16 cellular contexts compared by ENCODE assay signal in genomic region chr2:73894877-73895276, GRCh38. TPM values are rescaled to one million over a fixed set of nuclear protein-coding genes. Genes with fewer than 3 reads are reported as not detected.
DNase-seq lines count a peak whose midpoint lies in the region; ATAC-seq and TF ChIP-seq lines count a peak whose summit lies in the region.
"Had no signal": no experiment of that assay in that cellular context is flagged by ENCODE, and none has a peak within 500 bp of the region (broad histone marks: within the 10 kb centered on the region; RNA-seq: fewer than 3 reads in every experiment).

No MANE protein-coding gene starts in this region.

- dilution Hi-C loops in IMR-90 (cut with HindIII; ENCODE audit: low sequenced_read_pairs, unreplicated experiment): no loop called here

- no peaks in the 10 kb centered on the region for H3K36me3 Mint-ChIP-seq in activated T-helper 17 cell treated with anti-CD3 and anti-CD28 coated beads, Interleukin-2, amount 50 U/mL, for 72 hours (ENCODE audit: low read depth)

- peak overlapping the region; percentile 21 for H2AK9ac ChIP-seq in IMR-90 (replicated peaks; ENCODE audit: low read depth, low read length, poor library complexity)

- no peak overlapping the region for H3K18ac ChIP-seq in IMR-90 (ENCODE audit: low read depth, low read length)

- WGBS in IMR-90 (ENCODE audit: extremely low coverage in 2 of 2, insufficient read length in 1 of 2), 2 experiments: 82% methylated on average over 5 of the region's 6 CpGs; no CpG with 5 or more reads in 1 of the 2 experiments
- WGBS in thymus: 81% methylated on average over 6 of the region's 6 CpGs

- ATAC-seq in IMR-90 (ENCODE audit: low read depth): no peak
- ATAC-seq in activated T-helper 17 cell treated with anti-CD3 and anti-CD28 coated beads, Interleukin-2, amount 50 U/mL, for 72 hours (replicated peaks): no peak
- no peak for ATAC-seq in HG02642 (IDR thresholded peaks at IDR 0.05; ENCODE audit: poor library complexity, unreplicated experiment)

- POLR2A ChIA-PET in IMR-90 (lab: Charles Lee; ENCODE audit: unreplicated experiment): interaction anchor here (0.6 kb wide), 1 partner anchor 218 kb away, joined by 12 read pairs; no protein-coding TSS in a partner anchor

- peak overlapping the region; percentile 54 for H3K4me3 Mint-ChIP-seq in activated T-helper 17 cell treated with anti-CD3 and anti-CD28 coated beads, Interleukin-2, amount 50 U/mL, for 72 hours
- H3K4me3 Mint-ChIP-seq: H9 had no signal

- TF ChIP-seq CTCF in IMR-90 (conservative IDR thresholded peaks at IDR 0.05; ENCODE audit: low read depth, low read length): no peak

- H3K4me2 ChIP-seq in IMR-90 (ENCODE audit: low read depth, low read length): peak overlapping the region; percentile 73
- H3K4me2 ChIP-seq: hepatocyte had no signal

- H3K23ac ChIP-seq in IMR-90 (ENCODE audit: low read depth, low read length): no peak overlapping the region

- TF ChIP-seq POLR2A in IMR-90 (IDR thresholded peaks at IDR 0.05; ENCODE audit: low read depth, low read length): no peak

- in situ Hi-C loops in IMR-90 (cut with MboI; ENCODE audit: low sequenced_read_pairs): no loop called here

- BruUV-seq in IMR-90 (replicated peaks; lab: Mats Ljungman, UMichigan): no TSS peak

- no peak overlapping the region for H4K8ac ChIP-seq in IMR-90 (ENCODE audit: low read depth in 2 of 2, low read length in 2 of 2)

- intact Hi-C loops in IMR-90 (cut with micrococcal nuclease): loop anchor here (2.0 kb wide), 1 partner anchor 66 kb away; the partner anchor contains the start of gene STAMBP

- H3K79me1 ChIP-seq in IMR-90 (ENCODE audit: low read depth in 1 of 2, low read length in 2 of 2): peaks cover 14 to 79% of the 10 kb centered on the region in 2 experiments; a peak in 3 of 4 replicates

- H3K9me1 ChIP-seq in IMR-90 (ENCODE audit: insufficient read depth, low read length): peaks cover 48% of the 10 kb centered on the region

- no peak overlapping the region for H4K91ac ChIP-seq in IMR-90 (ENCODE audit: insufficient read depth, low read depth, low read length)

- H3K4me3 ChIP-seq in IMR-90 (ENCODE audit: insufficient read depth, low read depth, low read length) (peak overlapping the region; percentile 77), muscle layer of duodenum (ENCODE audit: low read depth in 1 of 2, low read length in 2 of 2) (peak overlapping the region; percentile 63 to 87), thymus (ENCODE audit: low read length) (no peak overlapping the region)
- H3K4me3 ChIP-seq: hepatocyte had no signal

- H3K36me3 ChIP-seq in IMR-90 (ENCODE audit: control insufficient read depth, insufficient read depth, low read length) (peaks cover 15% of the 10 kb centered on the region), muscle layer of duodenum (ENCODE audit: control insufficient read depth in 1 of 2, insufficient read depth in 2 of 2, low read length in 2 of 2) (peaks cover 3 to 18% of the 10 kb centered on the region in 2 donors), thymus (ENCODE audit: control insufficient read depth, insufficient read depth) (no peaks in the 10 kb centered on the region)

- peak overlapping the region; percentile 95 for H3K9ac ChIP-seq in IMR-90 (ENCODE audit: low read depth, low read length)

- no peak overlapping the region for H2BK15ac ChIP-seq in IMR-90 (ENCODE audit: low read depth, low read length)

- no peak overlapping the region for H3K56ac ChIP-seq in IMR-90 (ENCODE audit: extremely low read depth, insufficient read depth, low read length)

- no peak overlapping the region for H2BK20ac ChIP-seq in IMR-90 (ENCODE audit: low read depth, low read length)

- H3K27ac ChIP-seq in IMR-90 (ENCODE audit: insufficient read depth, low read length): peak overlapping the region; percentile 97
- peak overlapping the region; percentile 97 for H3K27ac ChIP-seq in muscle layer of duodenum (ENCODE audit: low read length)
- H3K27ac ChIP-seq in thymus (ENCODE audit: low read depth): peak overlapping the region; percentile 21
- H3K27ac ChIP-seq: hepatocyte had no signal

- H3K4me1 ChIP-seq in IMR-90 (ENCODE audit: control insufficient read depth, insufficient read depth, low read length) (peaks cover 38% of the 10 kb centered on the region), muscle layer of duodenum (ENCODE audit: control insufficient read depth in 1 of 2, insufficient read depth in 2 of 2, low read length in 2 of 2) (peaks cover 4 to 11% of the 10 kb centered on the region in 2 donors), thymus (ENCODE audit: control insufficient read depth, insufficient read depth, low read length) (peaks cover 8% of the 10 kb centered on the region)

- peak overlapping the region; percentile 100 for H3K14ac ChIP-seq in IMR-90 (replicated peaks; ENCODE audit: low read depth, low read length)

- no peak overlapping the region for H3K4ac ChIP-seq in IMR-90 (ENCODE audit: low read depth, low read length)

- DNase-seq in IMR-90: no peak
- DNase-seq in NCI-H146 (lab: John Stamatoyannopoulos, UW): no peak
- DNase-seq in anterior cingulate cortex (lab: John Stamatoyannopoulos, UW): no peak
- DNase-seq: activated CD4-positive, alpha-beta T cell treated with anti-CD3 and anti-CD28 coated beads, Interleukin-2, amount 50 U/mL, for 4 hours; cerebellar nuclear complex; H9; NCI-H1930; RPMI8226; stimulated activated naive CD4-positive, alpha-beta T cell had no signal

- H3K27me3 ChIP-seq in IMR-90 (ENCODE audit: control insufficient read depth, insufficient read depth, low read length) (no peaks in the 10 kb centered on the region), muscle layer of duodenum (ENCODE audit: low read depth, low read length) (no peaks in the 10 kb centered on the region), thymus (ENCODE audit: control insufficient read depth, insufficient read depth) (no peaks in the 10 kb centered on the region)
- H3K27me3 ChIP-seq: hepatocyte had no signal

- no peak overlapping the region for H2BK5ac ChIP-seq in IMR-90 (ENCODE audit: low read depth, low read length, poor library complexity, severe bottlenecking)

- H3K9me3 ChIP-seq in IMR-90 (ENCODE audit: control insufficient read depth, insufficient read depth, low read length) (no peaks in the 10 kb centered on the region), muscle layer of duodenum (ENCODE audit: control insufficient read depth in 1 of 2, low read length in 2 of 2) (no peaks in the 10 kb centered on the region), thymus (ENCODE audit: control insufficient read depth) (no peaks in the 10 kb centered on the region)

- peaks cover 62% of the 10 kb centered on the region for H4K20me1 ChIP-seq in IMR-90 (ENCODE audit: insufficient read depth, low read length)

- no peak overlapping the region for H2BK120ac ChIP-seq in IMR-90 (ENCODE audit: low read depth, low read length)

- H2AFZ ChIP-seq in IMR-90 (replicated peaks; ENCODE audit: low read length, poor library complexity): no peak overlapping the region
- H2AFZ ChIP-seq: hepatocyte had no signal

- peak overlapping the region; percentile 43 for H3K27ac Mint-ChIP-seq in activated T-helper 17 cell treated with anti-CD3 and anti-CD28 coated beads, Interleukin-2, amount 50 U/mL, for 72 hours
- H3K27ac Mint-ChIP-seq: H9 had no signal

- no peaks in the 10 kb centered on the region for H3K27me3 Mint-ChIP-seq in activated T-helper 17 cell treated with anti-CD3 and anti-CD28 coated beads, Interleukin-2, amount 50 U/mL, for 72 hours

- peak overlapping the region; percentile 15; the same call in 1 of the 2 replicates for H2AK5ac ChIP-seq in IMR-90 (ENCODE audit: low read depth, low read length)

- CTCF ChIA-PET in IMR-90 (lab: Yijun Ruan, JAX): no interaction called here

- H4K5ac ChIP-seq in IMR-90 (ENCODE audit: low read depth, low read length): no peak overlapping the region

- H3K9me3 Mint-ChIP-seq in activated T-helper 17 cell treated with anti-CD3 and anti-CD28 coated beads, Interleukin-2, amount 50 U/mL, for 72 hours: no peaks in the 10 kb centered on the region
- H3K9me3 Mint-ChIP-seq: H9 had no signal

- H3K4me1 Mint-ChIP-seq in activated T-helper 17 cell treated with anti-CD3 and anti-CD28 coated beads, Interleukin-2, amount 50 U/mL, for 72 hours: peaks cover 21% of the 10 kb centered on the region

- no peak for TF ChIP-seq RAD21 in IMR-90 (IDR thresholded peaks at IDR 0.05; ENCODE audit: low read length)

TF ChIP-seq in IMR-90, 13 proteins besides CTCF, POLR2A, EP300 and RAD21 (continues in another document):
- no peak for TF ChIP-seq NFE2L2 (IDR thresholded peaks at IDR 0.05; ENCODE audit: low read depth, low read length)
- no peak for TF ChIP-seq ELK1 (IDR thresholded peaks at IDR 0.05; ENCODE audit: borderline replicate concordance, low read depth, low read length)
- TF ChIP-seq CHD1 (IDR thresholded peaks at IDR 0.05; ENCODE audit: low read depth, low read length): no peak
- no peak for TF ChIP-seq FOS (IDR thresholded peaks at IDR 0.05; ENCODE audit: low read depth, low read length)
- no peak for TF ChIP-seq RCOR1 (IDR thresholded peaks at IDR 0.05; ENCODE audit: insufficient replicate concordance, low read length)
- TF ChIP-seq BHLHE40 (IDR thresholded peaks at IDR 0.05; ENCODE audit: low read depth, low read length): no peak
- TF ChIP-seq MAFK (IDR thresholded peaks at IDR 0.05; ENCODE audit: low read depth, low read length): no peak

RNA-seq across cellular contexts. Expression of gene ACTG2, which starts 2.1 kb away (rescaled TPM):
- 349 and 523 TPM in 2 replicates for total RNA-seq in IMR-90 (2012; rRNA removed)
- 887 and 899 TPM in 2 replicates for polyA plus RNA-seq in IMR-90 (2012; rRNA removed)
- polyA plus RNA-seq in IMR-90 (2012; cell fraction: cytosol; rRNA removed): 644 and 1,415 TPM in 2 replicates
- polyA plus RNA-seq in IMR-90 (2012; cell fraction: nucleus; rRNA removed; ENCODE audit: low replicate concordance): 237 and 431 TPM in 2 replicates
- not detected for total RNA-seq in activated T-helper 17 cell treated with anti-CD3 and anti-CD28 coated beads, Interleukin-2, amount 50 U/mL, for 72 hours
- polyA plus RNA-seq in thymus: 45.1 TPM
- total RNA-seq: lung microvascular endothelial cell had no signal
- polyA plus RNA-seq: keratinocyte had no signal

RNA-seq across cellular contexts. Expression of gene DGUOK, which starts 31.8 kb away (rescaled TPM):
- total RNA-seq in IMR-90 (2012; rRNA removed): 57.2 and 66.3 TPM in 2 replicates
- 111 and 116 TPM in 2 replicates for polyA plus RNA-seq in IMR-90 (2012; rRNA removed)
- 95.7 and 122 TPM in 2 replicates for polyA plus RNA-seq in IMR-90 (2012; cell fraction: cytosol; rRNA removed)
- 37.3 and 50.6 TPM in 2 replicates for polyA plus RNA-seq in IMR-90 (2012; cell fraction: nucleus; rRNA removed; ENCODE audit: low replicate concordance)
- total RNA-seq in activated T-helper 17 cell treated with anti-CD3 and anti-CD28 coated beads, Interleukin-2, amount 50 U/mL, for 72 hours: 10 to 100 TPM; 66.7 to 87.8 TPM
- polyA plus RNA-seq in thymus: 157 TPM

Comparison
In these comparisons a context has a peak if more than half of its experiments do, and no peak if none do; other contexts are left out.
1. H3K27ac ChIP-seq: peak in every context shown above with its lines; median percentile 97 in IMR-90; 97 in muscle layer of duodenum; 21 in thymus.
2. RNA of gene ACTG2, which starts 2.1 kb away (total RNA-seq): 349 to 523 TPM in IMR-90; not detected in activated T-helper 17 cell treated with anti-CD3 and anti-CD28 coated beads, Interleukin-2, amount 50 U/mL, for 72 hours; every median in the first group is over 100 times any median in the second.